ENCODE assay signal across 8 cellular contexts in genomic region chr7:73623798-73624668, GRCh38. TPM values are rescaled to one million over a fixed set of nuclear protein-coding genes. Genes with fewer than 3 reads are reported as not detected.
DNase-seq lines count a peak whose midpoint lies in the region; ATAC-seq and TF ChIP-seq lines count a peak whose summit lies in the region.

Gene MLXIPL (minus strand): TSS chr7:73624522. CDS start chr7:73624492, 30 bp downstream.

- H3K27me3 ChIP-seq in lung (ENCODE audit: control insufficient read depth, insufficient read depth) = peaks cover 4% of the 10 kb centered on the region

- no peak within 1 kb of the TSS for H3K27ac ChIP-seq in lung (ENCODE audit: low read depth in 1 of 2, low read length in 1 of 2)

- no peak for TF ChIP-seq CTCF in lung (IDR thresholded peaks at IDR 0.05; ENCODE audit: control extremely low read depth, extremely low read depth)

- no peaks in the 10 kb centered on the region for H3K9me3 ChIP-seq in lung (ENCODE audit: control insufficient read depth in 2 of 2, insufficient read depth in 1 of 2, low read length in 1 of 2)

- in situ Hi-C loops in G401 (cut with HindIII; ENCODE audit: low sequenced_read_pairs) = no loop called here

- ATAC-seq in lung (ENCODE audit: insufficient read depth, low FRiP score) (peak; percentile 94), HG03045 (IDR thresholded peaks at IDR 0.05; ENCODE audit: unreplicated experiment) (no peak), HG03457 (IDR thresholded peaks at IDR 0.05; ENCODE audit: unreplicated experiment) (no peak)

- H3K36me3 ChIP-seq in lung (ENCODE audit: control insufficient read depth in 2 of 2, insufficient read depth in 2 of 2, low read length in 2 of 2) = no peaks in the 10 kb centered on the region

- peak within 1 kb of the TSS; percentile 62 for H3K4me3 ChIP-seq in lung

- WGBS in lung, 2 donors = 2 to 3% methylated on average over 69 to 78 of the region's 80 CpGs

- H3K4me1 ChIP-seq in lung (ENCODE audit: control insufficient read depth in 2 of 2, insufficient read depth in 2 of 2, low read length in 2 of 2) = peaks cover 0 to 12% of the 10 kb centered on the region in 2 donors

- DNase-seq in G401 (ENCODE audit: low spot score) (peak; percentile 92), NCI-H2107 treated with DMSO at 0.1 percent for 48 hours (lab: John Stamatoyannopoulos, UW; ENCODE audit: unreplicated experiment) (peak; percentile 81), lung (ENCODE audit: low spot score) (peak; percentile 88)
- peak; percentile 76 for DNase-seq in activated CD8-positive, alpha-beta memory T cell treated with anti-CD3 and anti-CD28 coated beads for 24 hours
- DNase-seq in effector CD4-positive, alpha-beta T cell = peak; percentile 34
- peak; percentile 35 to 58 for DNase-seq in stimulated activated CD4-positive, alpha-beta T cell treated with anti-CD3 and anti-CD28 coated beads, Interleukin-4, amount 100 ng/mL, for 4 hours

RNA-seq across cellular contexts. Expression of gene MLXIPL, which starts in this region (rescaled TPM):
- total RNA-seq in G401 (2014; rRNA removed; shearing (Covaris generic)) = not detected in 2 replicates
- total RNA-seq in lung = 10 to 100 TPM in 1 of 2 donors, 1 to 10 TPM in 1; 1.3 to 16.1 TPM
- polyA plus RNA-seq in lung = 10 to 100 TPM in 1 of 2 donors, 1 to 10 TPM in 1; 3.4 to 10.0 TPM

Comparison
In these comparisons a context has a peak if more than half of its experiments do, and no peak if none do; other contexts are left out.
1. Peak in DNase-seq in G401; RNA of the gene not detected or under 1 TPM.
2. DNase-seq: peak in every context shown above with its lines; median percentile 92 in G401; 88 in lung; 81 in NCI-H2107 treated with DMSO at 0.1 percent for 48 hours; 76 in activated CD8-positive, alpha-beta memory T cell treated with anti-CD3 and anti-CD28 coated beads for 24 hours; 46 in stimulated activated CD4-positive, alpha-beta T cell treated with anti-CD3 and anti-CD28 coated beads, Interleukin-4, amount 100 ng/mL, for 4 hours; 34 in effector CD4-positive, alpha-beta T cell.